In the genomic region with DNA sequence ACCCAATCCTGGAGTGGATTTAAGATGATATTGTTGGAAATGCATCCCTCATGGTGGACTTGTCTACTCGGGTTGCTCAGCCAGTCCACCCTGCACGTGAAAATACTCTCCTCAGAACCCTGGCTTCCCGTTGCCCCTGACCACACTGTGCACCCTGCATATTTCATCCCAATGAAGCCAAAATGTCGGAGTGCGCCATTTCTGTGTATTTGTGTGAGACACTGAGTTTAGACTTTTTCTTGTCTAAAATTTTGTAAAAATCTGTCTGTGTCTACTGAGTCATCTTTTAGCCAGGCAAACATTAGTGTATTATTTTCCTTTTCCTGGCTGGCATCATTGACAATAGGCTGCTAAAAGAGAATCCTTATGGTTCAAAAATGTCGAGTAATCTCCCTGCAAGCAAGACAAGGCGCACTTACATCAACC, we compare ENCODE assay signal across 8 cellular contexts. TPM values are rescaled to one million over a fixed set of nuclear protein-coding genes. Genes with fewer than 3 reads are reported as not detected.
DNase-seq lines count a peak whose midpoint lies in the region; ATAC-seq and TF ChIP-seq lines count a peak whose summit lies in the region.

No MANE protein-coding gene starts in this region.

- H3K27me3 ChIP-seq in BE2C (no peaks in the 10 kb centered on the region), OCI-LY3 (ENCODE audit: low read depth, low read length) (no peaks in the 10 kb centered on the region), thyroid gland (no peaks in the 10 kb centered on the region)
- H3K27me3 ChIP-seq in effector memory CD4-positive, alpha-beta T cell (replicated peaks; ENCODE audit: control insufficient read depth, insufficient read depth, low read length, poor library complexity, severe bottlenecking), result no peaks in the 10 kb centered on the region

- H3K4me2 ChIP-seq in OCI-LY3 (ENCODE audit: low read length), result peak overlapping the region; percentile 76

- H3K79me2 ChIP-seq in OCI-LY3 (ENCODE audit: low read length), result no peaks in the 10 kb centered on the region

- no peak overlapping the region for H3K27ac ChIP-seq in OCI-LY3 (ENCODE audit: low read length)
- H3K27ac ChIP-seq in effector memory CD4-positive, alpha-beta T cell (ENCODE audit: insufficient read depth, low read length, poor library complexity, severe bottlenecking), result peak overlapping the region; percentile 87
- peak overlapping the region in 1 of 3 donors; percentile 85 for H3K27ac ChIP-seq in thyroid gland

- no peak for TF ChIP-seq POLR2A in thyroid gland (IDR thresholded peaks at IDR 0.05)

- TF ChIP-seq CTCF in BE2C (IDR thresholded peaks at IDR 0.05; ENCODE audit: low read depth, low read length), result no peak
- no peak for TF ChIP-seq CTCF in OCI-LY3 (IDR thresholded peaks at IDR 0.05; ENCODE audit: low read depth, low read length)
- no peak for TF ChIP-seq CTCF in thyroid gland (IDR thresholded peaks at IDR 0.05)

- WGBS in thyroid gland, 2 donors, result 56 to 57% methylated on average over 7 of the region's 7 CpGs

- H3K4me1 ChIP-seq in BE2C (peaks cover 15% of the 10 kb centered on the region), OCI-LY3 (ENCODE audit: low read length) (0 out of 2 replicates have a peak, but pooled peaks cover 5% of the 10 kb centered on the region), thyroid gland (peaks cover 17 to 20% of the 10 kb centered on the region in 2 donors)
- H3K4me1 ChIP-seq in effector memory CD4-positive, alpha-beta T cell (ENCODE audit: control insufficient read depth, insufficient read depth, low read length, poor library complexity, severe bottlenecking), result no peaks in the 10 kb centered on the region

- H3K9ac ChIP-seq in OCI-LY3 (ENCODE audit: low read length), result no peak overlapping the region

- peaks cover 41% of the 10 kb centered on the region for H4K20me1 ChIP-seq in OCI-LY3 (ENCODE audit: insufficient read depth, low read length)

- ATAC-seq in GM21390 (IDR thresholded peaks at IDR 0.05; ENCODE audit: unreplicated experiment) (peak; percentile 7), HG02852 (IDR thresholded peaks at IDR 0.05; ENCODE audit: unreplicated experiment) (no peak)

- H2AFZ ChIP-seq in OCI-LY3 (ENCODE audit: low read depth, low read length), result no peak overlapping the region

- H3K36me3 ChIP-seq in BE2C (peaks cover 25% of the 10 kb centered on the region), OCI-LY3 (replicated peaks; ENCODE audit: low read depth, low read length) (peaks cover 40% of the 10 kb centered on the region), thyroid gland (peaks cover 11 to 19% of the 10 kb centered on the region in 2 donors)
- peaks cover 33% of the 10 kb centered on the region for H3K36me3 ChIP-seq in effector memory CD4-positive, alpha-beta T cell (ENCODE audit: control insufficient read depth, insufficient read depth, low read length)

- H3K4me3 ChIP-seq in BE2C (ENCODE audit: low read depth, low read length) (peak overlapping the region; percentile 82), OCI-LY3 (ENCODE audit: low read length) (peak overlapping the region; percentile 75), thyroid gland (replicated peaks in 1 of 3) (peak overlapping the region in 1 of 3 donors; percentile 79)
- peak overlapping the region; percentile 77 for H3K4me3 ChIP-seq in effector memory CD4-positive, alpha-beta T cell (ENCODE audit: insufficient read depth, low read depth, low read length, poor library complexity, severe bottlenecking)

- H3K9me3 ChIP-seq in BE2C, result no peaks in the 10 kb centered on the region
- H3K9me3 ChIP-seq in OCI-LY3 (ENCODE audit: insufficient read depth, low read length), result no peaks in the 10 kb centered on the region
- no peaks in the 10 kb centered on the region for H3K9me3 ChIP-seq in effector memory CD4-positive, alpha-beta T cell (ENCODE audit: control insufficient read depth, low read length)
- H3K9me3 ChIP-seq in thyroid gland, result no peaks in the 10 kb centered on the region

- intact Hi-C loops in thyroid gland (cut with DNase I), result no loop called here

- no peak for DNase-seq in BE2C
- no peak for DNase-seq in effector memory CD4-positive, alpha-beta T cell
- peak; percentile 39 for DNase-seq in occipital lobe (lab: John Stamatoyannopoulos, UW)
- no peak for DNase-seq in stimulated activated CD4-positive, alpha-beta T cell treated with anti-CD3 and anti-CD28 coated beads, Interleukin-1b, Interleukin-23, amount 100 ng/mL, for 48 hours
- DNase-seq in thyroid gland, result no peak

RNA-seq across cellular contexts. Expression of gene PNMA1, which starts 0.5 kb away (rescaled TPM):
- polyA plus RNA-seq in BE2C (2012; ENCODE audit: insufficient read depth, insufficient read length, low read depth), result 93.5 TPM
- total RNA-seq in occipital lobe, result 76.1 TPM
- 10 to 100 TPM; 21.7 to 27.7 (median 24.7) TPM for total RNA-seq in thyroid gland
